ENCODE assay signal across 23 cellular contexts in genomic region chr9:83456226-83456625, GRCh38.
"Had no signal": no experiment of that assay in that cellular context is flagged by ENCODE, and none has a peak within 500 bp of the region (broad histone marks: within the 10 kb centered on the region; RNA-seq: fewer than 3 reads in every experiment).

No MANE protein-coding gene starts in this region.

- H3K27ac Mint-ChIP-seq: activated B cell treated with CpG ODN at 0.5 μM for 24 hours; activated CD4-positive, alpha-beta memory T cell treated with anti-CD3 and anti-CD28 coated beads for 36 hours; activated CD4-positive, alpha-beta T cell treated with anti-CD3 and anti-CD28 coated beads, Interleukin-2, amount 10 ng/mL, durations not matched to agents 7 days and 5 days; activated naive CD4-positive, alpha-beta T cell treated with anti-CD3 and anti-CD28 coated beads for 36 hours; activated naive CD8-positive, alpha-beta T cell had no signal

- H3K27me3 Mint-ChIP-seq: activated B cell treated with CpG ODN at 0.5 μM for 24 hours; activated CD4-positive, alpha-beta memory T cell treated with anti-CD3 and anti-CD28 coated beads for 36 hours; activated CD4-positive, alpha-beta T cell treated with anti-CD3 and anti-CD28 coated beads, Interleukin-2, amount 10 ng/mL, durations not matched to agents 7 days and 5 days; activated naive CD8-positive, alpha-beta T cell had no signal

- ATAC-seq: activated T-cell treated with anti-CD3 and anti-CD28 coated beads, Interleukin-2, amount 50 U/mL, for 4 hours had no signal

- H3K4me3 Mint-ChIP-seq: activated B cell treated with CpG ODN at 0.5 μM for 24 hours; activated CD4-positive, alpha-beta memory T cell treated with anti-CD3 and anti-CD28 coated beads for 36 hours; activated CD4-positive, alpha-beta T cell treated with anti-CD3 and anti-CD28 coated beads, Interleukin-2, amount 10 ng/mL, durations not matched to agents 7 days and 5 days; activated naive CD4-positive, alpha-beta T cell treated with anti-CD3 and anti-CD28 coated beads for 36 hours; activated naive CD8-positive, alpha-beta T cell; activated T-cell treated with anti-CD3 and anti-CD28 coated beads, Interleukin-2, amount 50 U/mL, for 4 hours had no signal

- H3K4me1 Mint-ChIP-seq: activated B cell treated with CpG ODN at 0.5 μM for 24 hours; activated CD4-positive, alpha-beta T cell treated with anti-CD3 and anti-CD28 coated beads, Interleukin-2, amount 10 ng/mL, durations not matched to agents 7 days and 5 days had no signal

- DNase-seq: activated B cell treated with CpG ODN at 0.5 μM for 24 hours; activated CD4-positive, alpha-beta memory T cell treated with anti-CD3 and anti-CD28 coated beads for 36 hours; activated CD4-positive, alpha-beta T cell treated with anti-CD3 and anti-CD28 coated beads, Interleukin-2, amount 10 ng/mL, durations not matched to agents 7 days and 5 days; activated CD8-positive, alpha-beta memory T cell treated with anti-CD3 and anti-CD28 coated beads for 24 hours; activated gamma-delta T cell; activated naive CD4-positive, alpha-beta T cell treated with anti-CD3 and anti-CD28 coated beads for 36 hours; activated T-cell treated with anti-CD3 and anti-CD28 coated beads, Interleukin-2, amount 50 U/mL, for 4 hours; anterior cingulate cortex; caudate nucleus; MM.1S; NCI-H1092 treated with DMSO at 0.1 percent for 48 hours; NCI-H1417 treated with DMSO at 0.1 percent for 48 hours; NCI-H1694 treated with DMSO at 0.1 percent for 48 hours; NCI-H2029 treated with DMSO at 0.1 percent for 48 hours; NCI-H345; NCI-H510A; NCI-H526 treated with DMSO at 0.1 percent for 48 hours; NCI-H82; Peyer's patch; Right ventricle myocardium superior; SJCRH30; SK-N-SH had no signal

- H3K4me3 ChIP-seq: Peyer's patch, SJCRH30 had no signal
